In genomic region chr2:230325316-230326243, GRCh38 we compare ENCODE assay signal across 1 cellular context.
TF ChIP-seq lines count a peak whose summit lies in the region.

No MANE protein-coding gene starts in this region.

TF ChIP-seq in IMR-90, 13 proteins besides CTCF, POLR2A, EP300 and RAD21:
- TF ChIP-seq FOS (IDR thresholded peaks at IDR 0.05; ENCODE audit: low read depth, low read length): no peak
- TF ChIP-seq SMC3 (IDR thresholded peaks at IDR 0.05; ENCODE audit: low read depth, low read length): no peak
- peak; percentile 76 for TF ChIP-seq CEBPB (IDR thresholded peaks at IDR 0.05; ENCODE audit: low read depth, low read length)
- TF ChIP-seq NFE2L2 (IDR thresholded peaks at IDR 0.05; ENCODE audit: low read depth, low read length): no peak
- TF ChIP-seq BHLHE40 (IDR thresholded peaks at IDR 0.05; ENCODE audit: low read depth, low read length): no peak
- no peak for TF ChIP-seq RCOR1 (IDR thresholded peaks at IDR 0.05; ENCODE audit: insufficient replicate concordance, low read length)
- TF ChIP-seq MXI1 (IDR thresholded peaks at IDR 0.05; ENCODE audit: borderline replicate concordance, low read depth, low read length): no peak
- no peak for TF ChIP-seq MAZ (IDR thresholded peaks at IDR 0.05; ENCODE audit: borderline replicate concordance, low read depth, low read length)
